ENCODE assay signal across 1 cellular context in the genomic region with DNA sequence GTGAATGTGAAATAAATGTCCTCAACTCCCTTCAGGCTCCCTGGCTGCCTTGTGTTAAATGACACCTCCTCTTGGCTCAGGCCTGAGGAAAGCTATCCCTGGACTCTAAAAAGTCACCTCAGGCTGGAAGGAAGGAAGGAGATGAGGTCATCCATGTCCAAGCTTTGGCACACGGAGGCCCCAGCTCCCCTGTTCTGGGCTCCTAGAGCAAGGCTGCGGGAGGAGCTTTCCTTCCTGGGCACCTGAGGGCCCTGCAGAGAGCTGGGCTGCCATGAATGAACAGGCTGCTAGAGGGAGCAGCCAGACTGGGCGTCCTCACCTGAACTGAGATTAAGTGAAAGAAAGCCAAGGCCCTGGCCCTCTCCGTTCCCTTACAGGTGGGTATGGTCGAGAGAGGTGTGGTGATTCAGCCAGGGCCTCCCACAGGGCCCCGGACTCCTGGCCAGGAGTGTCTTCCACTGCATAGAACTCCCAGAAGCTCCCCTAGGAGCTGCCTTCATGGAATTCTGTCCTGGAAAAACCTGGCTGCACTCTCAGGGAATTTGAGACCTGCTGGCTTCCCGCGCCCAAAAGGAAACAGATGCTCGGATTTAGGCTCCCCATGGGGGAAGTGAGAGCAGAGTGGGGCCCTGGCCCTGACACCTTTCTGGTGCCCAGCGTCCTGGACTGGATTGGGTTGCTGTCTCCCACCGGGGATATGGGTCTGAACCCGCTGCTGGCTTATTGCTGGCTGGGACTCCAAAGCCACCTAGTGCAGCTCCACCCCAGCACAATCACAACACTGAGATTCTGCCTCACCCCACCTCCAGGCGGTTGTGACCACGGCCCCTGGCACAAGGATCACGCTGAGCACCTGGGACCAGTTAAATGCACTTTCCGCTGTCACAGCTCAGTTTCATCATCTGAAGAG.
TF ChIP-seq lines count a peak whose summit lies in the region.

No MANE protein-coding gene starts in this region.

TF ChIP-seq in HEK293, 187 proteins besides CTCF, POLR2A, EP300 and RAD21 (continued from another document):
- TF ChIP-seq, protein P1, sequence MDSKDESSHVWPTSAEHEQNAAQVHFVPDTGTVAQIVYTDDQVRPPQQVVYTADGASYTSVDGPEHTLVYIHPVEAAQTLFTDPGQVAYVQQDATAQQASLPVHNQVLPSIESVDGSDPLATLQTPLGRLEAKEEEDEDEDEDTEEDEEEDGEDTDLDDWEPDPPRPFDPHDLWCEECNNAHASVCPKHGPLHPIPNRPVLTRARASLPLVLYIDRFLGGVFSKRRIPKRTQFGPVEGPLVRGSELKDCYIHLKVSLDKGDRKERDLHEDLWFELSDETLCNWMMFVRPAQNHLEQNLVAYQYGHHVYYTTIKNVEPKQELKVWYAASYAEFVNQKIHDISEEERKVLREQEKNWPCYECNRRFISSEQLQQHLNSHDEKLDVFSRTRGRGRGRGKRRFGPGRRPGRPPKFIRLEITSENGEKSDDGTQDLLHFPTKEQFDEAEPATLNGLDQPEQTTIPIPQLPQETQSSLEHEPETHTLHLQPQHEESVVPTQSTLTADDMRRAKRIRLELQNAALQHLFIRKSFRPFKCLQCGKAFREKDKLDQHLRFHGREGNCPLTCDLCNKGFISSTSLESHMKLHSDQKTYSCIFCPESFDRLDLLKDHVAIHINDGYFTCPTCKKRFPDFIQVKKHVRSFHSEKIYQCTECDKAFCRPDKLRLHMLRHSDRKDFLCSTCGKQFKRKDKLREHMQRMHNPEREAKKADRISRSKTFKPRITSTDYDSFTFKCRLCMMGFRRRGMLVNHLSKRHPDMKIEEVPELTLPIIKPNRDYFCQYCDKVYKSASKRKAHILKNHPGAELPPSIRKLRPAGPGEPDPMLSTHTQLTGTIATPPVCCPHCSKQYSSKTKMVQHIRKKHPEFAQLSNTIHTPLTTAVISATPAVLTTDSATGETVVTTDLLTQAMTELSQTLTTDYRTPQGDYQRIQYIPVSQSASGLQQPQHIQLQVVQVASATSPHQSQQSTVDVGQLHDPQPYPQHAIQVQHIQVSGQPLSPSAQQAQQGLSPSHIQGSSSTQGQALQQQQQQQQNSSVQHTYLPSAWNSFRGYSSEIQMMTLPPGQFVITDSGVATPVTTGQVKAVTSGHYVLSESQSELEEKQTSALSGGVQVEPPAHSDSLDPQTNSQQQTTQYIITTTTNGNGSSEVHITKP (tag by site-specific recombination; IDR thresholded peaks at IDR 0.05): peak; percentile 45; the same call in 1 of the 2 replicates
- TF ChIP-seq GLIS1 (tag by site-specific recombination; IDR thresholded peaks at IDR 0.05) (peak; percentile 64), ZSCAN23 (tag by site-specific recombination; IDR thresholded peaks at IDR 0.05) (no peak), TCF7L2 (IDR thresholded peaks at IDR 0.05; ENCODE audit: borderline replicate concordance, low read depth, low read length) (no peak), ZBTB48 (tag by site-specific recombination; IDR thresholded peaks at IDR 0.05) (peak; percentile 61)
TF ChIP-seq in HEK293: peak in this region for 10.
